In genomic region chr1:233620065-233620464, GRCh38 we compare ENCODE assay signal across 23 cellular contexts. TPM values are rescaled to one million over a fixed set of nuclear protein-coding genes. Genes with fewer than 3 reads are reported as not detected.
DNase-seq lines count a peak whose midpoint lies in the region; ATAC-seq, FAIRE-seq and TF ChIP-seq lines count a peak whose summit lies in the region.
"Had no signal": no experiment of that assay in that cellular context is flagged by ENCODE, and none has a peak within 500 bp of the region (broad histone marks: within the 10 kb centered on the region; RNA-seq: fewer than 3 reads in every experiment).

No MANE protein-coding gene starts in this region.

- WGBS in GM12878 (ENCODE audit: insufficient coverage, insufficient replicate concordance, low lambda C conversion rate, missing lambda C conversion rate), result 2% methylated on average over 2 of the region's 2 CpGs

- H2AFZ ChIP-seq in GM12878 (ENCODE audit: control insufficient read depth, low read depth, low read length), result no peak overlapping the region
- H2AFZ ChIP-seq in PC-9, result no peak overlapping the region

- BruUV-seq in GM12878 (replicated peaks; lab: Mats Ljungman, UMichigan) (no TSS peak), PC-9 (replicated peaks; lab: Mats Ljungman, UMichigan) (no TSS peak)

- no peaks in the 10 kb centered on the region for H3K9me3 Mint-ChIP-seq in activated naive CD4-positive, alpha-beta T cell treated with anti-CD3 and anti-CD28 coated beads for 36 hours
- H3K9me3 Mint-ChIP-seq: stimulated activated naive CD8-positive, alpha-beta T cell treated with anti-CD3 and anti-CD28 coated beads, Interleukin-15, amount 100 ng/mL, for 72 hours had no signal

- peak; percentile 89 for ATAC-seq in GM18867 (IDR thresholded peaks at IDR 0.05; ENCODE audit: unreplicated experiment)
- ATAC-seq in GM21576 (IDR thresholded peaks at IDR 0.05; ENCODE audit: unreplicated experiment), result peak; percentile 75
- peak; percentile 64 for ATAC-seq in HG03060 (IDR thresholded peaks at IDR 0.05; ENCODE audit: low read depth, unreplicated experiment)
- ATAC-seq in GM12878, result peak; percentile 59
- ATAC-seq: HepG2; stimulated activated naive CD8-positive, alpha-beta T cell treated with anti-CD3 and anti-CD28 coated beads, Interleukin-15, amount 100 ng/mL, for 72 hours had no signal

- H3K36me3 Mint-ChIP-seq in activated naive CD4-positive, alpha-beta T cell treated with anti-CD3 and anti-CD28 coated beads for 36 hours (ENCODE audit: low read depth), result no peaks in the 10 kb centered on the region
- H3K36me3 Mint-ChIP-seq: CD4-positive, alpha-beta memory T cell; memory B cell; naive B cell had no signal

- DNase-seq in GM12878 (ENCODE audit: low read depth, low spot score), result peak; percentile 49
- DNase-seq in PC-9, result no peak
- no peak for DNase-seq in 8988T
- no peak for DNase-seq in activated naive CD4-positive, alpha-beta T cell treated with anti-CD3 and anti-CD28 coated beads for 36 hours
- no peak for DNase-seq in amygdala (lab: John Stamatoyannopoulos, UW)
- DNase-seq: activated CD8-positive, alpha-beta memory T cell treated with anti-CD3 and anti-CD28 coated beads, Interleukin-2, amount 50 U/mL, for 4 hours; CD4-positive, alpha-beta memory T cell; cortex of kidney; DMS53; naive B cell; NCI-H1417; NCI-H2171 treated with DMSO at 0.1 percent for 48 hours; SHP77; stimulated activated CD4-positive, alpha-beta T cell treated with anti-CD3 and anti-CD28 coated beads, Interleukin-4, amount 100 ng/mL, for 4 hours; stimulated activated naive CD8-positive, alpha-beta T cell treated with anti-CD3 and anti-CD28 coated beads, Interleukin-15, amount 100 ng/mL, for 72 hours; T-helper 1 cell had no signal

- TF ChIP-seq POLR2A in GM12878 (IDR thresholded peaks at IDR 0.05; ENCODE audit: low read depth, low read length), result no peak

- peaks cover 17% of the 10 kb centered on the region; the same call in 1 of the 2 replicates for H3F3A ChIP-seq in PC-9 (ENCODE audit: insufficient read depth, low read depth)

- no peak overlapping the region for H3K9ac ChIP-seq in GM12878 (ENCODE audit: control insufficient read depth, insufficient read depth, low read length)

- no peak overlapping the region for H3K27ac Mint-ChIP-seq in activated naive CD4-positive, alpha-beta T cell treated with anti-CD3 and anti-CD28 coated beads for 36 hours
- H3K27ac Mint-ChIP-seq: CD4-positive, alpha-beta memory T cell; memory B cell; naive B cell; stimulated activated naive CD8-positive, alpha-beta T cell treated with anti-CD3 and anti-CD28 coated beads, Interleukin-15, amount 100 ng/mL, for 72 hours had no signal

- CTCF ChIA-PET in GM12878 (lab: Yijun Ruan, JAX), result interaction anchor here (0.8 to 1.7 kb wide), 3 partner anchors 38 to 171 kb away, joined by 3 to 5 read pairs (median 3); no protein-coding TSS in a partner anchor
- CTCF ChIA-PET in PC-9 (lab: Charles Lee), result no interaction called here
- CTCF ChIA-PET in activated naive CD4-positive, alpha-beta T cell treated with anti-CD3 and anti-CD28 coated beads for 36 hours (lab: Charles Lee), result no interaction called here

- H3K27me3 Mint-ChIP-seq in activated naive CD4-positive, alpha-beta T cell treated with anti-CD3 and anti-CD28 coated beads for 36 hours (ENCODE audit: low read depth), result peaks cover 35% of the 10 kb centered on the region

- TF ChIP-seq RAD21 in GM12878 (IDR thresholded peaks at IDR 0.05; ENCODE audit: insufficient read depth, low read depth, low read length), result no peak

- POLR2A ChIA-PET in GM12878 (lab: Charles Lee) (interaction anchor here (1.2 to 4.9 kb wide), 3 partner anchors 15 to 48 kb away, joined by 3 to 25 read pairs (median 4); no protein-coding TSS in a partner anchor), PC-9 (lab: Charles Lee; ENCODE audit: unreplicated experiment) (no interaction called here)

- intact Hi-C loops in GM12878 (cut with micrococcal nuclease; ENCODE audit: unreplicated experiment), result loop anchor here (2.0 kb wide), 1 partner anchor 179 kb away; no protein-coding TSS in a partner anchor
- intact Hi-C loops in PC-9 (cut with micrococcal nuclease; ENCODE audit: unreplicated experiment), result no loop called here
- intact Hi-C loops in activated naive CD4-positive, alpha-beta T cell treated with anti-CD3 and anti-CD28 coated beads for 36 hours (cut with micrococcal nuclease), result no loop called here

- H3K4me1 Mint-ChIP-seq in activated naive CD4-positive, alpha-beta T cell treated with anti-CD3 and anti-CD28 coated beads for 36 hours (ENCODE audit: low read depth), result no peaks in the 10 kb centered on the region
- H3K4me1 Mint-ChIP-seq: stimulated activated naive CD8-positive, alpha-beta T cell treated with anti-CD3 and anti-CD28 coated beads, Interleukin-15, amount 100 ng/mL, for 72 hours had no signal

- TF ChIP-seq EP300 in GM12878 (IDR thresholded peaks at IDR 0.05; ENCODE audit: borderline replicate concordance in 1 of 2, control insufficient read depth in 1 of 2, low read depth in 2 of 2, low read length in 2 of 2), result peak; percentile 58 to 86; a peak in 3 of 4 replicates

- FAIRE-seq in GM12878 (lab: Jason Lieb, UNC), result peak; percentile 56
- FAIRE-seq: HepG2 had no signal

- no peak overlapping the region for H3K4me3 ChIP-seq in GM12878
- no peak overlapping the region for H3K4me3 ChIP-seq in PC-9
- H3K4me3 ChIP-seq: breast epithelium, tibial nerve had no signal

- H3K79me2 ChIP-seq in GM12878 (ENCODE audit: control insufficient read depth, insufficient read depth, low read length), result peaks cover 21% of the 10 kb centered on the region
- H3K79me2 ChIP-seq in PC-9 (ENCODE audit: low read depth), result peaks cover 98% of the 10 kb centered on the region

- H3K4me2 ChIP-seq in GM12878 (ENCODE audit: control insufficient read depth, insufficient read depth) (peak overlapping the region; percentile 38; the same call in 1 of the 2 replicates), PC-9 (no peak overlapping the region)

- SMC1A ChIA-PET in GM12878 (lab: Charles Lee; ENCODE audit: uncharacterized antibody, unreplicated experiment), result interaction anchor here (0.8 to 5.8 kb wide), 14 partner anchors 9 to 178 kb away, joined by 3 to 36 read pairs (median 4); no protein-coding TSS in a partner anchor

- no peak for TF ChIP-seq CTCF in GM12878 (IDR thresholded peaks at IDR 0.05 in 2 of 3, conservative IDR thresholded peaks at IDR 0.05 in 1 of 3; ENCODE audit: control insufficient read depth in 2 of 3, extremely low read depth in 1 of 3, insufficient read depth in 1 of 3, low read depth in 3 of 3, low read length in 3 of 3)
- TF ChIP-seq CTCF in PC-9 (conservative IDR thresholded peaks at IDR 0.05), result no peak

- RAD21 ChIA-PET in GM12878 (lab: Charles Lee; ENCODE audit: unreplicated experiment), result interaction anchor here (0.8 to 5.7 kb wide), 5 partner anchors 12 to 179 kb away, joined by 3 to 39 read pairs (median 15); no protein-coding TSS in a partner anchor

- H3K9me3 ChIP-seq in GM12878 (replicated peaks; ENCODE audit: control insufficient read depth, insufficient read depth, low read length), result no peaks in the 10 kb centered on the region; the same call in 2 of the 3 replicates
- H3K9me3 ChIP-seq in PC-9 (ENCODE audit: insufficient read depth, low read depth), result no peaks in the 10 kb centered on the region
- H3K9me3 ChIP-seq: breast epithelium, tibial nerve had no signal

- H4K20me1 ChIP-seq in GM12878 (ENCODE audit: control insufficient read depth, insufficient read depth) (no peaks in the 10 kb centered on the region), PC-9 (ENCODE audit: insufficient read depth) (no peaks in the 10 kb centered on the region; the same call in 1 of the 2 replicates)

- H3K4me1 ChIP-seq in GM12878 (ENCODE audit: control insufficient read depth, insufficient read depth, low read length) (peaks cover 23% of the 10 kb centered on the region), PC-9 (replicated peaks; ENCODE audit: insufficient read depth) (peaks cover 18% of the 10 kb centered on the region)
- H3K4me1 ChIP-seq: breast epithelium had no signal

- H3K27me3 ChIP-seq in GM12878 (replicated peaks in 1 of 2; ENCODE audit: control insufficient read depth in 2 of 2, insufficient read depth in 2 of 2, low read length in 1 of 2) (no peaks in the 10 kb centered on the region), PC-9 (ENCODE audit: insufficient read depth, low read depth) (no peaks in the 10 kb centered on the region)
- H3K27me3 ChIP-seq: breast epithelium had no signal

- H3K36me3 ChIP-seq in GM12878 (ENCODE audit: control insufficient read depth in 2 of 2, insufficient read depth in 2 of 2, low read length in 1 of 2) (no peaks in the 10 kb centered on the region), PC-9 (ENCODE audit: low read depth) (peaks cover 52% of the 10 kb centered on the region)
- H3K36me3 ChIP-seq: breast epithelium, tibial nerve had no signal

- in situ Hi-C loops in GM12878 (cut with MboI), result no loop called here

- H3K27ac ChIP-seq in GM12878 (ENCODE audit: control insufficient read depth, insufficient read depth) (no peak overlapping the region), PC-9 (no peak overlapping the region)
- H3K27ac ChIP-seq: breast epithelium, tibial nerve had no signal

- H3K9me2 ChIP-seq in PC-9 (ENCODE audit: insufficient read depth), result no peaks in the 10 kb centered on the region

- no peak overlapping the region for H3K4me3 Mint-ChIP-seq in activated naive CD4-positive, alpha-beta T cell treated with anti-CD3 and anti-CD28 coated beads for 36 hours
- H3K4me3 Mint-ChIP-seq: CD4-positive, alpha-beta memory T cell; memory B cell; naive B cell; stimulated activated naive CD8-positive, alpha-beta T cell treated with anti-CD3 and anti-CD28 coated beads, Interleukin-15, amount 100 ng/mL, for 72 hours had no signal

RNA-seq across cellular contexts. Expression of gene KCNK1, which starts 6.2 kb away (rescaled TPM):
- 81.2 and 85.6 TPM in 2 replicates for total RNA-seq in GM12878 (2013; cell fraction: nucleolus; rRNA removed)
- total RNA-seq in GM12878 (2014; rRNA removed), result 14.2 and 15.0 TPM in 2 replicates
- 12.4 and 13.0 TPM in 2 replicates for total RNA-seq in GM12878 (2014; rRNA removed; fragmentation: Illumina TruSeq; extraction: Trizol)
- total RNA-seq in GM12878 (2021), result 17.0 and 18.6 TPM in 2 replicates
- polyA plus RNA-seq in GM12878 (2011; ENCODE audit: low read depth), result 4.1 TPM
- 27.6 and 28.4 TPM in 2 replicates for polyA plus RNA-seq in GM12878 (2011; rRNA removed)
- 26.5 and 28.7 TPM in 2 replicates for polyA plus RNA-seq in GM12878 (2011; cell fraction: cytosol; rRNA removed)
- 20.3 and 25.4 TPM in 2 replicates for polyA plus RNA-seq in GM12878 (2011; cell fraction: nucleus; rRNA removed)
- 6.8 and 10.7 TPM in 2 replicates for polyA plus RNA-seq in GM12878 (2012)
- 10.6 and 12.3 TPM in 2 replicates for polyA plus RNA-seq in GM12878 (2014; fragmentation: Illumina TruSeq; extraction: Trizol)
- 10 to 100 TPM in 1 of 2 experiments, 1 to 10 TPM in 1; 9.4 to 14.6 TPM for polyA plus RNA-seq in GM12878 (2014; fragmentation: Nextera tagmentation; extraction: Ambion mirVana)
- polyA plus RNA-seq in GM12878 (2014; rRNA removed), result 14.3 and 16.0 TPM in 2 replicates
- polyA plus RNA-seq in GM12878 (2016; fragmentation: Nextera tagmentation; extraction: Ambion mirVana), result 10 to 100 TPM; 15.6 to 18.6 TPM
- polyA minus RNA-seq in GM12878 (2011; rRNA and poly(A)+ RNA removed), result 36.1 and 43.6 TPM in 2 replicates
- polyA minus RNA-seq in GM12878 (2011; cell fraction: cytosol; rRNA and poly(A)+ RNA removed), result 18.0 and 18.2 TPM in 2 replicates
- 15.6 and 29.0 TPM in 2 replicates for polyA minus RNA-seq in GM12878 (2011; cell fraction: nucleus; rRNA and poly(A)+ RNA removed)
- total RNA-seq in PC-9 (2021), result 57.6 and 60.6 TPM in 2 replicates
- total RNA-seq in activated naive CD4-positive, alpha-beta T cell treated with anti-CD3 and anti-CD28 coated beads for 36 hours, result under 1 TPM; 0.21 to 0.44 TPM
- total RNA-seq: CD4-positive, alpha-beta memory T cell; HepG2 had no signal
- polyA plus RNA-seq: CD4-positive, alpha-beta memory T cell; HepG2 had no signal

Comparison
In these comparisons a context has a peak if more than half of its experiments do, and no peak if none do; other contexts are left out.
1. RNA of gene KCNK1, which starts 6.2 kb away (total RNA-seq): 57.6 to 60.6 TPM in PC-9 and 12.4 to 85.6 TPM in GM12878; 0.21 to 0.44 TPM in activated naive CD4-positive, alpha-beta T cell treated with anti-CD3 and anti-CD28 coated beads for 36 hours; every median in the first group is over 4 times any median in the second.
2. Peak in every context shown above with its lines, with median percentiles within 50 percentile points of each other: ATAC-seq.